Comparison of ENCODE assay signal across 20 cellular contexts in the genomic region with DNA sequence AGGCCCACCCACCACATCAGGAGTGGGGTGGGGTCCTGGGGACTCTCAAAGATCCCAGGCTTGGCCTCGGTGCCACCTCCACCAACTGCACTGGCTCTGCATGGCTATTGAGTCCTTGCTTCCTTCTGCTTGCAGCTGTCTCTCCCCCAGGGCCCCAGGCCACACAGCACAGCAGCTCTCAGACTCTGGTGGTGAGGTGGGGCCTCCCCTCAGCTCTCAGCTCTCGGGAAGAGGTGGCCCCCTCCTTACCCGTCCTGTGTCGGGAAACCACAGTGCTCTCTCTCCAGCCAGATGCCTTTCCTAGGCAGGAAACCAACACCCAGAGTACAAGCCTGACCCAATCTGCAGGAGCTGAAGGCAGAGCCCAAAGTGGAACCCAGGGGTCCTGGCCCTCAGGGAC. TPM values are rescaled to one million over a fixed set of nuclear protein-coding genes. Genes with fewer than 3 reads are reported as not detected.
A peak's percentile ranks its signal among the peaks of the same experiment; 100 is the strongest.
DNase-seq lines count a peak whose midpoint lies in the region; TF ChIP-seq lines count a peak whose summit lies in the region.
"Had no signal": no experiment of that assay in that cellular context is flagged by ENCODE, and none has a peak within 500 bp of the region (broad histone marks: within the 10 kb centered on the region; RNA-seq: fewer than 3 reads in every experiment).

No MANE protein-coding gene starts in this region.

- no peak overlapping the region for H2AFZ ChIP-seq in neural progenitor cell (replicated peaks)
- H2AFZ ChIP-seq: PC-9 had no signal

- H3K9me3 ChIP-seq in SJCRH30 (replicated peaks) (no peaks in the 10 kb centered on the region), neural progenitor cell (ENCODE audit: low read depth) (no peaks in the 10 kb centered on the region)
- H3K9me3 ChIP-seq: MG63 had no signal

- no peaks in the 10 kb centered on the region for H3K36me3 Mint-ChIP-seq in neural progenitor cell
- H3K36me3 Mint-ChIP-seq: CD4-positive, CD25-positive, alpha-beta regulatory T cell had no signal

- no peak overlapping the region for H3K27ac Mint-ChIP-seq in neural progenitor cell
- H3K27ac Mint-ChIP-seq: CD4-positive, CD25-positive, alpha-beta regulatory T cell; T-helper 17 cell had no signal

- peaks cover 23% of the 10 kb centered on the region for H3K27me3 Mint-ChIP-seq in neural progenitor cell (ENCODE audit: insufficient read depth, low read depth)

- TF ChIP-seq CTCF in neural progenitor cell (IDR thresholded peaks at IDR 0.05): no peak

- H4K20me1 ChIP-seq in neural progenitor cell (ENCODE audit: low read depth): peaks cover 94% of the 10 kb centered on the region

- no peaks in the 10 kb centered on the region for H3K9me3 Mint-ChIP-seq in neural progenitor cell
- H3K9me3 Mint-ChIP-seq: CD4-positive, CD25-positive, alpha-beta regulatory T cell had no signal

- peaks cover 71% of the 10 kb centered on the region for H3K4me1 Mint-ChIP-seq in neural progenitor cell

- H3K9ac ChIP-seq in neural progenitor cell: no peak overlapping the region
- H3K9ac ChIP-seq: KMS-11 had no signal

- peaks cover 30% of the 10 kb centered on the region for H3K4me1 ChIP-seq in SJCRH30
- H3K4me1 ChIP-seq in neural progenitor cell: peaks cover 72% of the 10 kb centered on the region

- in situ Hi-C loops in G401 (cut with HindIII; ENCODE audit: low sequenced_read_pairs): no loop called here

- H3K4me3 ChIP-seq in Jurkat, Clone E6-1 (ENCODE audit: low read length): no peak overlapping the region
- H3K4me3 ChIP-seq in SJCRH30 (no peak overlapping the region), neural progenitor cell (no peak overlapping the region)
- H3K4me3 ChIP-seq: MG63, PC-9 had no signal

- no peaks in the 10 kb centered on the region for H3K79me2 ChIP-seq in neural progenitor cell (ENCODE audit: low read depth)

- no peak overlapping the region for H3K4me3 Mint-ChIP-seq in neural progenitor cell

- peak; percentile 37 for DNase-seq in G401 (ENCODE audit: low spot score)
- peak; percentile 57 for DNase-seq in Jurkat, Clone E6-1 (ENCODE audit: low read depth, low spot score)
- DNase-seq in SJCRH30: peak; percentile 53 to 63
- no peak for DNase-seq in neural progenitor cell (ENCODE audit: low spot score)
- DNase-seq in GM03348 (ENCODE audit: low spot score): no peak
- no peak for DNase-seq in hepatic stellate cell (ENCODE audit: low spot score)
- no peak for DNase-seq in NOMO-1 treated with DMSO at 0.1 percent for 48 hours (lab: John Stamatoyannopoulos, UW; ENCODE audit: unreplicated experiment)
- DNase-seq: CD4-positive, CD25-positive, alpha-beta regulatory T cell; COR-L47; DMS 273 treated with DMSO at 0.1 percent for 48 hours; MG63; NCI-H1092 treated with DMSO at 0.1 percent for 48 hours; NCI-H146; NCI-H2081; NCI-H510A treated with DMSO at 0.1 percent for 48 hours; NCI-H774; PC-9; T-helper 17 cell had no signal

- H3K27ac ChIP-seq in SJCRH30 (no peak overlapping the region), neural progenitor cell (no peak overlapping the region)
- H3K27ac ChIP-seq: KMS-11, PC-9, RWPE1 had no signal

- H3K36me3 ChIP-seq in SJCRH30: no peaks in the 10 kb centered on the region
- no peaks in the 10 kb centered on the region for H3K36me3 ChIP-seq in neural progenitor cell
- H3K36me3 ChIP-seq: MG63 had no signal

- H3K4me2 ChIP-seq in neural progenitor cell: peak overlapping the region; percentile 62
- H3K4me2 ChIP-seq: KMS-11, PC-9 had no signal

- H3K27me3 ChIP-seq in SJCRH30 (peaks cover 16% of the 10 kb centered on the region; the same call in 1 of the 2 replicates), neural progenitor cell (no peaks in the 10 kb centered on the region)
- H3K27me3 ChIP-seq: MG63 had no signal

- peaks cover 41% of the 10 kb centered on the region for H3F3A ChIP-seq in neural progenitor cell (ENCODE audit: low read depth)

RNA-seq across cellular contexts. Expression of gene SRCIN1, which starts 18.6 kb away (rescaled TPM):
- total RNA-seq in G401 (2014; rRNA removed; shearing (Covaris generic)): 8.9 and 12.4 TPM in 2 replicates
- 3.0 TPM for polyA plus RNA-seq in Jurkat, Clone E6-1 (2012; ENCODE audit: insufficient read depth, insufficient read length)
- total RNA-seq in SJCRH30 (2014; rRNA removed; shearing (Covaris generic)): 0.02 TPM in 1 of 2 replicates, not detected in the other
- 3.8 and 15.6 TPM in 2 replicates for total RNA-seq in neural progenitor cell (ENCODE audit: low replicate concordance)
- total RNA-seq: CD4-positive, CD25-positive, alpha-beta regulatory T cell had no signal
- polyA plus RNA-seq: CD4-positive, CD25-positive, alpha-beta regulatory T cell had no signal

Comparison
In these comparisons a context has a peak if more than half of its experiments do, and no peak if none do; other contexts are left out.
1. DNase-seq: peak in G401 (single experiment), Jurkat, Clone E6-1 (single experiment) and SJCRH30 (2 of 2); none in neural progenitor cell (single experiment), GM03348 (single experiment), hepatic stellate cell (single experiment) and NOMO-1 treated with DMSO at 0.1 percent for 48 hours (single experiment).